In the genomic region with DNA sequence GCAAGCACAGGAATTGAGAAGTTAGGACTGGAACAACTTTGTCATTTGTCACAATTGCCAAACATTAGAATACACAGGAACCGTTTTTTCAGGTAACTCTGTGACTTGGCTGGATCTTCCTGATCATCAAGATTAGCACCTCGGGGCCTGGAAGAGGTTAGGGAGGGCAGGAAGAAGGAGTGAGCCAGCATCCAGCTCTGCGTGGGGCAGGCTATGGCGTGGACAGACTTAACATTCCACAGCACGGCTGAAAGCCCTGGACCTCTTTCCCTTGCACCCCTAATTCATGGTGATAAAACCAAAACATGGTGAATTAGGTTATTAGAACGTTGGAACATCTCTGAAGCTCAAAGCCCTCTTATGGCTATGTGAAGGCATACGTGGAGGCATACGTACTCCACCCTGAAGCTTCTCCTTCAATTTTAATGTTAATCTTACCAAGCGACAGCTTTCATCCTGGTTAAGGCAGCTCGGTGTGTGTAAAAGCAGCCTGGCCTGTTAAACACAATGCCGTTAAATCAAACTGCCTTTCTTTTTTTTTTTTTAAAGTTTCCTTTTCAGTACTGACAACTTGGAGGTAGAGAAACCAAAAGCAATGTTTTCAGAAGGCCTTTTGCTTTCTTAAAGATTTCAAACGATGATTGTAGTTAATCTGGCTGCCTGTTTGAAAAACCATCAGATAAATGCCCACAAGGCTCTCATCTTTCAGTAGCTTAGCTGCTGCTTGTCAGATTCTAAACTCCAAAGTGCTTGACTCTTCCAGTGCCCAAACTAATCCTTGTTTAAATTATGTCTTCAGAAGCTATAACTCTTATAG, we compare ENCODE assay signal across 8 cellular contexts. TPM values are rescaled to one million over a fixed set of nuclear protein-coding genes. Genes with fewer than 3 reads are reported as not detected.
DNase-seq lines count a peak whose midpoint lies in the region; ATAC-seq and TF ChIP-seq lines count a peak whose summit lies in the region.

No MANE protein-coding gene starts in this region.

- H3K4me1 ChIP-seq in right lobe of liver (no peaks in the 10 kb centered on the region), tibial artery (peaks cover 0 to 67% (median 36%) of the 10 kb centered on the region in 4 donors), H9 (ENCODE audit: insufficient read depth, low read length) (no peaks in the 10 kb centered on the region)

- H2BK12ac ChIP-seq in H9 (ENCODE audit: insufficient read length, low read depth, low read length) = no peak overlapping the region

- no peaks in the 10 kb centered on the region for H3K9me3 ChIP-seq in right lobe of liver
- no peaks in the 10 kb centered on the region for H3K9me3 ChIP-seq in tibial artery
- H3K9me3 ChIP-seq in H9 (ENCODE audit: control insufficient read depth, low read depth, low read length) = no peaks in the 10 kb centered on the region

- no peak overlapping the region for H2AFZ ChIP-seq in H9 (ENCODE audit: low read length)

- H3K4me1 Mint-ChIP-seq in activated T-cell treated with anti-CD3 and anti-CD28 coated beads, Interleukin-2, amount 50 U/mL, for 4 hours (ENCODE audit: low read depth) = peaks cover 68% of the 10 kb centered on the region
- peaks cover 66% of the 10 kb centered on the region for H3K4me1 Mint-ChIP-seq in activated T-helper 2 cell treated with anti-CD3 and anti-CD28 coated beads, Interferon-gamma antibody, Interleukin-2, Interleukin-4, amounts not matched to agents 10 μg/mL and 5 μg/mL and 100 μg/mL, durations not matched to agents 14 hours and 24 hours and 36 hours (ENCODE audit: low read depth)
- H3K4me1 Mint-ChIP-seq in H9 (peaks cover 34 to 35% of the 10 kb centered on the region in 2 experiments), WTC11 (peaks cover 48% of the 10 kb centered on the region)

- H4K5ac ChIP-seq in H9 (ENCODE audit: insufficient read length, low read depth, low read length) = no peak overlapping the region

- H3K56ac ChIP-seq in H9 (ENCODE audit: insufficient read length, low read depth, low read length) = no peak overlapping the region

- H4K8ac ChIP-seq in H9 (replicated peaks; ENCODE audit: insufficient read length, low read depth, low read length) = no peak overlapping the region

- no peak overlapping the region for H3K9ac ChIP-seq in H9 (ENCODE audit: extremely low read depth, insufficient read length, low read length)

- H3K27me3 ChIP-seq in right lobe of liver (no peaks in the 10 kb centered on the region), tibial artery (no peaks in the 10 kb centered on the region), H9 (ENCODE audit: insufficient read depth, low read length) (peaks cover 12% of the 10 kb centered on the region; the same call in 1 of the 2 replicates)

- no peak overlapping the region for H3K4me2 ChIP-seq in H9 (ENCODE audit: insufficient read depth, insufficient read length, low read length)

- H3K27ac ChIP-seq in right lobe of liver = peak overlapping the region; percentile 19 to 97 (median 26)
- peak overlapping the region; percentile 87 to 90 for H3K27ac ChIP-seq in tibial artery
- no peak overlapping the region for H3K27ac ChIP-seq in H9 (ENCODE audit: insufficient read length, low read depth, low read length)

- H3K27ac Mint-ChIP-seq in activated T-helper 2 cell treated with anti-CD3 and anti-CD28 coated beads, Interferon-gamma antibody, Interleukin-2, Interleukin-4, amounts not matched to agents 10 μg/mL and 5 μg/mL and 100 μg/mL, durations not matched to agents 14 hours and 24 hours and 36 hours = peak overlapping the region; percentile 97
- H3K27ac Mint-ChIP-seq in H9 (no peak overlapping the region), WTC11 (no peak overlapping the region)

- peaks cover 4% of the 10 kb centered on the region for H3K36me3 Mint-ChIP-seq in activated T-cell treated with anti-CD3 and anti-CD28 coated beads, Interleukin-2, amount 50 U/mL, for 4 hours (ENCODE audit: insufficient read depth)
- H3K36me3 Mint-ChIP-seq in activated T-helper 2 cell treated with anti-CD3 and anti-CD28 coated beads, Interferon-gamma antibody, Interleukin-2, Interleukin-4, amounts not matched to agents 10 μg/mL and 5 μg/mL and 100 μg/mL, durations not matched to agents 14 hours and 24 hours and 36 hours (ENCODE audit: low read depth) = peaks cover 25% of the 10 kb centered on the region
- H3K36me3 Mint-ChIP-seq in H9 (ENCODE audit: insufficient read depth in 1 of 3, low read depth in 3 of 3) (no peaks in the 10 kb centered on the region), WTC11 (no peaks in the 10 kb centered on the region)

- no peak overlapping the region for H3K4ac ChIP-seq in H9 (ENCODE audit: low read depth, low read length)

- no peak overlapping the region for H2BK15ac ChIP-seq in H9 (ENCODE audit: low read depth, low read length)

- intact Hi-C loops in activated T-helper 2 cell treated with anti-CD3 and anti-CD28 coated beads, Interferon-gamma antibody, Interleukin-2, Interleukin-4, amounts not matched to agents 10 μg/mL and 5 μg/mL and 100 μg/mL, durations not matched to agents 14 hours and 24 hours and 36 hours (cut with micrococcal nuclease) = loop anchor here (1.0 to 2.0 kb wide), 6 partner anchors 9 to 103 kb away; no protein-coding TSS in a partner anchor
- intact Hi-C loops in right lobe of liver (cut with DNase I) (no loop called here), tibial artery (cut with DNase I; ENCODE audit: low total_unique reads) (loop anchor here (5.0 kb wide), 1 partner anchor 40 kb away; no protein-coding TSS in a partner anchor)

- no peak for TF ChIP-seq POLR2A in right lobe of liver (IDR thresholded peaks at IDR 0.05)

- DNase-seq in activated T-cell treated with anti-CD3 and anti-CD28 coated beads, Interleukin-2, amount 50 U/mL, for 4 hours = no peak
- no peak for DNase-seq in activated T-cell treated with anti-CD3 and anti-CD28 coated beads, Interleukin-2, amount 50 U/mL, for 1 hour
- DNase-seq in activated T-helper 2 cell treated with anti-CD3 and anti-CD28 coated beads, Interferon-gamma antibody, Interleukin-2, Interleukin-4, amounts not matched to agents 10 μg/mL and 5 μg/mL and 100 μg/mL, durations not matched to agents 14 hours and 24 hours and 36 hours (ENCODE audit: low spot score) = peak; percentile 31
- DNase-seq in right lobe of liver = no peak
- peak in 1 of 2 donors; percentile 53 for DNase-seq in tibial artery
- no peak for DNase-seq in H9
- no peak for DNase-seq in middle frontal gyrus (ENCODE audit: extremely low spot score, low spot score)
- no peak for DNase-seq in WTC11 (ENCODE audit: low spot score)

- H3K79me1 ChIP-seq in H9 (ENCODE audit: insufficient read depth, low read depth, low read length, poor library complexity, severe bottlenecking) = no peaks in the 10 kb centered on the region

- H3K14ac ChIP-seq in H9 (ENCODE audit: insufficient read depth, low read length) = no peak overlapping the region

- no peak overlapping the region for H2BK20ac ChIP-seq in H9 (ENCODE audit: low read depth, low read length, poor library complexity, severe bottlenecking)

- WGBS in right lobe of liver (ENCODE audit: insufficient coverage, low coverage, low lambda C conversion rate, missing lambda C conversion rate) = 45% methylated on average over 12 of the region's 12 CpGs
- no CpG with 5 or more reads among the region's 12 CpGs for WGBS in H9 (ENCODE audit: extremely low coverage, insufficient read length, low lambda C conversion rate)

- peaks cover 6% of the 10 kb centered on the region for H3K23me2 ChIP-seq in H9 (ENCODE audit: insufficient read length, low read depth, low read length, poor library complexity, severe bottlenecking)

- H2BK5ac ChIP-seq in H9 (ENCODE audit: insufficient read length, low read length) = no peak overlapping the region

- ATAC-seq in activated T-cell treated with anti-CD3 and anti-CD28 coated beads, Interleukin-2, amount 50 U/mL, for 4 hours = no peak
- no peak for ATAC-seq in right lobe of liver
- no peak for ATAC-seq in WTC11

- no peak overlapping the region for H3K18ac ChIP-seq in H9 (ENCODE audit: insufficient read length, low read depth, low read length)

- TF ChIP-seq CTCF in right lobe of liver (IDR thresholded peaks at IDR 0.05) (no peak), tibial artery (IDR thresholded peaks at IDR 0.05) (no peak), H9 (conservative IDR thresholded peaks at IDR 0.05) (no peak), WTC11 (IDR thresholded peaks at IDR 0.05) (no peak)

- H3K9me3 Mint-ChIP-seq in activated T-cell treated with anti-CD3 and anti-CD28 coated beads, Interleukin-2, amount 50 U/mL, for 4 hours = no peaks in the 10 kb centered on the region
- H3K9me3 Mint-ChIP-seq in activated T-helper 2 cell treated with anti-CD3 and anti-CD28 coated beads, Interferon-gamma antibody, Interleukin-2, Interleukin-4, amounts not matched to agents 10 μg/mL and 5 μg/mL and 100 μg/mL, durations not matched to agents 14 hours and 24 hours and 36 hours = no peaks in the 10 kb centered on the region
- no peaks in the 10 kb centered on the region; a peak in 1 of 5 replicates for H3K9me3 Mint-ChIP-seq in H9
- no peaks in the 10 kb centered on the region for H3K9me3 Mint-ChIP-seq in WTC11

- H3K4me3 ChIP-seq in right lobe of liver = no peak overlapping the region
- peak overlapping the region; percentile 6 to 30 for H3K4me3 ChIP-seq in tibial artery

- H4K20me1 ChIP-seq in H9 (ENCODE audit: control insufficient read depth, insufficient read depth, insufficient read length) = no peaks in the 10 kb centered on the region

- H2BK120ac ChIP-seq in H9 (ENCODE audit: low read depth, low read length, poor library complexity, severe bottlenecking) = no peak overlapping the region

- CTCF ChIA-PET in WTC11 (lab: Charles Lee) = interaction anchor here (1.0 to 3.2 kb wide), 5 partner anchors 9 to 233 kb away, joined by 3 to 17 read pairs (median 7); no protein-coding TSS in a partner anchor

- no peak overlapping the region for H3T11ph ChIP-seq in H9 (ENCODE audit: low read length)

- no peaks in the 10 kb centered on the region for H3K36me3 ChIP-seq in right lobe of liver
- no peaks in the 10 kb centered on the region for H3K36me3 ChIP-seq in tibial artery

- no peaks in the 10 kb centered on the region for H3K79me2 ChIP-seq in H9 (ENCODE audit: insufficient read depth, low read length)

- H3K27me3 Mint-ChIP-seq in activated T-cell treated with anti-CD3 and anti-CD28 coated beads, Interleukin-2, amount 50 U/mL, for 4 hours (ENCODE audit: low read depth) = no peaks in the 10 kb centered on the region
- no peaks in the 10 kb centered on the region for H3K27me3 Mint-ChIP-seq in activated T-helper 2 cell treated with anti-CD3 and anti-CD28 coated beads, Interferon-gamma antibody, Interleukin-2, Interleukin-4, amounts not matched to agents 10 μg/mL and 5 μg/mL and 100 μg/mL, durations not matched to agents 14 hours and 24 hours and 36 hours (ENCODE audit: low read depth)
- peaks cover 23% of the 10 kb centered on the region for H3K27me3 Mint-ChIP-seq in H9 (ENCODE audit: low read depth)
- peaks cover 18% of the 10 kb centered on the region for H3K27me3 Mint-ChIP-seq in WTC11 (ENCODE audit: low read depth)

- H3K23ac ChIP-seq in H9 (ENCODE audit: insufficient read length, low read depth, low read length) = no peak overlapping the region

- H2AK5ac ChIP-seq in H9 (ENCODE audit: insufficient read length, low read length) = no peak overlapping the region

- POLR2A ChIA-PET in WTC11 (lab: Charles Lee) = interaction anchor here (0.5 kb wide), 1 partner anchor 79 kb away, joined by 5 read pairs; no protein-coding TSS in a partner anchor

- H4K91ac ChIP-seq in H9 (ENCODE audit: insufficient read length, low read depth, low read length) = no peak overlapping the region

- peak overlapping the region; percentile 67 for H3K4me3 Mint-ChIP-seq in activated T-cell treated with anti-CD3 and anti-CD28 coated beads, Interleukin-2, amount 50 U/mL, for 4 hours
- peak overlapping the region; percentile 77 for H3K4me3 Mint-ChIP-seq in activated T-helper 2 cell treated with anti-CD3 and anti-CD28 coated beads, Interferon-gamma antibody, Interleukin-2, Interleukin-4, amounts not matched to agents 10 μg/mL and 5 μg/mL and 100 μg/mL, durations not matched to agents 14 hours and 24 hours and 36 hours (ENCODE audit: low read depth)
- H3K4me3 Mint-ChIP-seq in H9 (0 out of 5 replicates have a peak overlapping the region, but pooled peaks of 1 of the 2 experiments have one; percentile 7), WTC11 (no peak overlapping the region)

RNA-seq across cellular contexts. Expression of gene GRK5, which starts 4.5 kb away (rescaled TPM):
- 10 to 100 TPM; 14.0 to 15.6 (median 15.3) TPM for total RNA-seq in activated T-cell treated with anti-CD3 and anti-CD28 coated beads, Interleukin-2, amount 50 U/mL, for 4 hours
- total RNA-seq in activated T-helper 2 cell treated with anti-CD3 and anti-CD28 coated beads, Interferon-gamma antibody, Interleukin-2, Interleukin-4, amounts not matched to agents 10 μg/mL and 5 μg/mL and 100 μg/mL, durations not matched to agents 14 hours and 24 hours and 36 hours = 24.4 and 24.7 TPM in 2 replicates
- total RNA-seq in right lobe of liver (10 to 100 TPM in 1 of 6 experiments, 1 to 10 TPM in 5; 5.9 to 11.5 (median 7.9) TPM), H9 (2021) (1.1 and 1.2 TPM in 2 replicates), WTC11 (2021) (1.9 to 2.3 TPM (median 2.2 TPM) in 3 replicates)

RNA-seq across cellular contexts. Expression of gene PRDX3, which starts 33.2 kb away (rescaled TPM):
- total RNA-seq in activated T-cell treated with anti-CD3 and anti-CD28 coated beads, Interleukin-2, amount 50 U/mL, for 4 hours = 100 to 1,000 TPM; 155 to 182 (median 167) TPM
- 177 and 182 TPM in 2 replicates for total RNA-seq in activated T-helper 2 cell treated with anti-CD3 and anti-CD28 coated beads, Interferon-gamma antibody, Interleukin-2, Interleukin-4, amounts not matched to agents 10 μg/mL and 5 μg/mL and 100 μg/mL, durations not matched to agents 14 hours and 24 hours and 36 hours
- 100 to 1,000 TPM; 171 to 235 (median 194) TPM for total RNA-seq in right lobe of liver
- 181 TPM in 2 replicates for total RNA-seq in H9 (2021)
- 167 to 175 TPM (median 173 TPM) in 3 replicates for total RNA-seq in WTC11 (2021)

RNA-seq across cellular contexts. Expression of gene SFXN4, which starts 46.3 kb away (rescaled TPM):
- 10 to 100 TPM; 65.3 to 90.1 (median 72.8) TPM for total RNA-seq in activated T-cell treated with anti-CD3 and anti-CD28 coated beads, Interleukin-2, amount 50 U/mL, for 4 hours
- 43.5 and 44.8 TPM in 2 replicates for total RNA-seq in activated T-helper 2 cell treated with anti-CD3 and anti-CD28 coated beads, Interferon-gamma antibody, Interleukin-2, Interleukin-4, amounts not matched to agents 10 μg/mL and 5 μg/mL and 100 μg/mL, durations not matched to agents 14 hours and 24 hours and 36 hours
- 100 to 1,000 TPM in 1 of 6 experiments, 10 to 100 TPM in 5; 16.0 to 152 (median 23.8) TPM for total RNA-seq in right lobe of liver
- total RNA-seq in H9 (2021) = 21.9 and 24.9 TPM in 2 replicates
- total RNA-seq in WTC11 (2021) = 23.8 to 25.9 TPM (median 24.0 TPM) in 3 replicates

Comparison
In these comparisons a context has a peak if more than half of its experiments do, and no peak if none do; other contexts are left out.
1. H3K4me3 ChIP-seq: peak in tibial artery (2 of 2); none in right lobe of liver (0 of 3).
2. intact Hi-C loops: an anchor here in activated T-helper 2 cell treated with anti-CD3 and anti-CD28 coated beads, Interferon-gamma antibody, Interleukin-2, Interleukin-4, amounts not matched to agents 10 μg/mL and 5 μg/mL and 100 μg/mL, durations not matched to agents 14 hours and 24 hours and 36 hours (1.0 to 2.0 kb wide) and tibial artery (5.0 kb wide); none called in right lobe of liver.